15 cellular contexts compared by ENCODE assay signal in the genomic region with DNA sequence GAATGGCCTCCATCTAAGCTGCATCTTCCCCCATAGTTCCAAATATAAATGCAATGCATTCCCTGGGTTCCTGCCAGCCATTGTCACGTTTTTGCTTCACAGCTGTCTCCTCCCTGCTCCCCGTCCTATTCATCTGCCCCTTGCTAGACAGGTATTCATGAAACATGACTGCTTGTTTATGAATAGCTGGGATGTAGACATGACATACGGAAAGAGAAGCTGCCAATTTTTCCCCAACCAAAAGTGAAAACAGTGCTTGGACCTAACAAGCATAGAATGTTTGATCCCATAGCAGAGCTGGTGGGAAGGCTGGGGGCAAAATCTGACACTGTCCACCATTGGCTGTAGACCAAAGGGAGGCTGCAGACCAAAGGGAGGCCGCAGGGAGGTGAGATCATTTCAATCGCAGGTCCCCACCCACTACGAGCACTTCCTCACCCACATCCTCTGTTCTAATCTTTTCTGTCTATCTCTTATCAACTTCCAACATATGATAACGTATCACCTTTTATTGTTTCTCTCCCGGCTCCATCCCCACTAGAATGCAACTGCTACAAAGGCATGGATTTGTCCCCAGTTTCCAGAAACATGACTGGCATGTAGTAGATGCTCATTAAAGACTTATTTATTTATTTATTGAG. TPM values are rescaled to one million over a fixed set of nuclear protein-coding genes. Genes with fewer than 3 reads are reported as not detected.
DNase-seq lines count a peak whose midpoint lies in the region; ATAC-seq and TF ChIP-seq lines count a peak whose summit lies in the region.
"Had no signal": no experiment of that assay in that cellular context is flagged by ENCODE, and none has a peak within 500 bp of the region (broad histone marks: within the 10 kb centered on the region; RNA-seq: fewer than 3 reads in every experiment).

No MANE protein-coding gene starts in this region.

- H3K36me3 ChIP-seq in SJCRH30, result no peaks in the 10 kb centered on the region
- H3K36me3 ChIP-seq: HAP-1 had no signal

- H3K4me1 ChIP-seq in SJCRH30, result peaks cover 6% of the 10 kb centered on the region; the same call in 1 of the 2 replicates
- H3K4me1 ChIP-seq: HAP-1 had no signal

- no peaks in the 10 kb centered on the region for H3K4me1 Mint-ChIP-seq in type B pancreatic cell (ENCODE audit: unreplicated experiment)
- H3K4me1 Mint-ChIP-seq: IgD-negative memory B cell had no signal

- peak overlapping the region; percentile 5; the same call in 1 of the 2 replicates for H3K27ac ChIP-seq in SJCRH30
- H3K27ac ChIP-seq: RWPE1 had no signal

- no peak for ATAC-seq in GM21360 (IDR thresholded peaks at IDR 0.05; ENCODE audit: unreplicated experiment)

- DNase-seq in SJCRH30 (peak; percentile 30 to 34), dermis blood vessel endothelial cell (peak; percentile 50), lung microvascular endothelial cell (ENCODE audit: low read depth in 2 of 2) (peak; percentile 43 to 92), type B pancreatic cell (ENCODE audit: extremely low spot score, unreplicated experiment) (peak; percentile 42), NCI-H187 treated with DMSO at 0.1 percent for 48 hours (lab: John Stamatoyannopoulos, UW) (no peak), COLO829 (ENCODE audit: low spot score) (no peak)
- DNase-seq: MV-4-11, NCI-H1417, NCI-H1930, NCI-H446 treated with DMSO at 0.1 percent for 48 hours had no signal

- no peak overlapping the region for H3K4me3 Mint-ChIP-seq in type B pancreatic cell

- no peaks in the 10 kb centered on the region for H3K9me3 Mint-ChIP-seq in type B pancreatic cell

- no peaks in the 10 kb centered on the region for H3K27me3 ChIP-seq in SJCRH30

- H3K9me3 ChIP-seq in SJCRH30 (replicated peaks), result no peaks in the 10 kb centered on the region
- H3K9me3 ChIP-seq: HAP-1 had no signal

- H3K27me3 Mint-ChIP-seq in type B pancreatic cell, result no peaks in the 10 kb centered on the region

- TF ChIP-seq CTCF in type B pancreatic cell (conservative IDR thresholded peaks at IDR 0.05), result no peak

- H3K36me3 Mint-ChIP-seq in type B pancreatic cell, result no peaks in the 10 kb centered on the region

- H3K27ac Mint-ChIP-seq in type B pancreatic cell, result no peak overlapping the region
- H3K27ac Mint-ChIP-seq: IgD-negative memory B cell had no signal

- H3K4me3 ChIP-seq in SJCRH30, result no peak overlapping the region
- H3K4me3 ChIP-seq: HAP-1 had no signal

RNA-seq across cellular contexts. Expression of gene GYG2, which starts 8.5 kb away (rescaled TPM):
- total RNA-seq in SJCRH30 (2014; rRNA removed; shearing (Covaris generic)), result 13.7 and 14.4 TPM in 2 replicates
- total RNA-seq in dermis blood vessel endothelial cell (0.23 and 0.68 TPM in 2 replicates), lung microvascular endothelial cell (0.22 and 0.40 TPM in 2 replicates), type B pancreatic cell (ENCODE audit: low replicate concordance) (19.7 and 49.2 TPM in 2 replicates)
- total RNA-seq: HT-29 had no signal

Comparison
In these comparisons a context has a peak if more than half of its experiments do, and no peak if none do; other contexts are left out.
1. DNase-seq: peak in SJCRH30 (2 of 2), dermis blood vessel endothelial cell (single experiment), lung microvascular endothelial cell (2 of 2) and type B pancreatic cell (single experiment); none in NCI-H187 treated with DMSO at 0.1 percent for 48 hours (single experiment) and COLO829 (single experiment).